Comparison of ENCODE assay signal across 11 cellular contexts in the genomic region with DNA sequence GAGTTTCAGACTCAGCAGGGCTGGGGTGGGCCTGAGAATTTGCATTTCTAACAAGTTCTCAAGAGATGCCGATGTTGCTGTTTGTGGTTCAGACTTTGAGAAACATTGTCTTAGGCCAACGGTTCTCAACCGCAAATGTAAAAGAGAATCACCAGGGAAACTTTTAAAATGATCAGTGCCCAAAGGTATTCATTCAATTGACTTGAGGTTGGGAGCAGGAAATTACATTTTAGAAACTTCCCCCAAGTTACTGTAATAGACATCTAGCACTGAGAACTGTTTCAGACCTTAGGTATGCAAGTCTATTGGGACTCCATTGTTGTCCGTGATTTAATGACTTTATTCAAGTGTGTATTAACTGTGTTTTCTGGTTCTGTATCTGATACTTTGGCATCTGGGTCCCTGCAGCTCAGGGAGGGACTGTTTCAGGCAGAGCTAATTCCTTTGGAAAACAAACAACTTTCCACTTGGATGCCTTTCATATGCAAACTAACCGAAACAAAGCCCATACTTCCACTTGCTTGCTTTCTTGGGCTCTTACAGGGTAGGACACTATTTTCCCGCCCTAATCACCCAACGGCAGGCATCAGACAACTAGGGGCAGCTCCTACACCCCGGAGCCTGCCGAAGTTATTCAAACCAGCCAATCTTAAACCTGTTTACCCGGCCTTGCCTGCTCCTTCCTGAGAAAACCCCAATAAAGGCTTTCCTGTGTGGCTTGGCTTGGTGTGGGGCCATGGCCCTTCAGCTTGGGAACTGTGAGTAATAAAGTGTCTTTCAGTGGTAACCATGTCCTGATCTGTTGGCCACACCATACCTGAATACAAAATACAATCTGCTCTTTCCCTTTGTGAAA.
DNase-seq lines count a peak whose midpoint lies in the region; ATAC-seq and TF ChIP-seq lines count a peak whose summit lies in the region.
"Had no signal": no experiment of that assay in that cellular context is flagged by ENCODE, and none has a peak within 500 bp of the region (broad histone marks: within the 10 kb centered on the region; RNA-seq: fewer than 3 reads in every experiment).

No MANE protein-coding gene starts in this region.

- POLR2A ChIA-PET in activated CD8-positive, alpha-beta T cell treated with anti-CD3 and anti-CD28 coated beads, Interleukin-2, amount 10 ng/mL, durations not matched to agents 7 days and 5 days (lab: Charles Lee) = no interaction called here

- H3K36me3 Mint-ChIP-seq in activated CD8-positive, alpha-beta T cell treated with anti-CD3 and anti-CD28 coated beads, Interleukin-2, amount 10 ng/mL, durations not matched to agents 7 days and 5 days (ENCODE audit: low read depth) = no peaks in the 10 kb centered on the region

- H3K27me3 Mint-ChIP-seq in activated CD8-positive, alpha-beta T cell treated with anti-CD3 and anti-CD28 coated beads, Interleukin-2, amount 10 ng/mL, durations not matched to agents 7 days and 5 days (ENCODE audit: low read depth) = no peaks in the 10 kb centered on the region

- ATAC-seq in HG02943 (IDR thresholded peaks at IDR 0.05; ENCODE audit: low read depth, unreplicated experiment) = peak; percentile 54
- no peak for ATAC-seq in HG03108 (IDR thresholded peaks at IDR 0.05; ENCODE audit: unreplicated experiment)
- no peak for ATAC-seq in activated CD8-positive, alpha-beta T cell treated with anti-CD3 and anti-CD28 coated beads, Interleukin-2, amount 10 ng/mL, durations not matched to agents 7 days and 5 days

- no peaks in the 10 kb centered on the region for H3K9me3 Mint-ChIP-seq in activated CD8-positive, alpha-beta T cell treated with anti-CD3 and anti-CD28 coated beads, Interleukin-2, amount 10 ng/mL, durations not matched to agents 7 days and 5 days (ENCODE audit: insufficient read depth)

- CTCF ChIA-PET in activated CD8-positive, alpha-beta T cell treated with anti-CD3 and anti-CD28 coated beads, Interleukin-2, amount 10 ng/mL, durations not matched to agents 7 days and 5 days (lab: Charles Lee) = interaction anchor here (3.5 kb wide), 1 partner anchor 9 kb away, joined by 12 read pairs; no protein-coding TSS in a partner anchor

- DNase-seq in AG20443 (ENCODE audit: low spot score) = peak; percentile 48
- peak; percentile 13 for DNase-seq in GM19238 (ENCODE audit: insufficient read length, low spot score)
- peak; percentile 7 for DNase-seq in choroid plexus epithelial cell (ENCODE audit: low read depth)
- DNase-seq in NOMO-1 (lab: John Stamatoyannopoulos, UW; ENCODE audit: unreplicated experiment in 2 of 2) = no peak
- no peak for DNase-seq in activated CD8-positive, alpha-beta T cell treated with anti-CD3 and anti-CD28 coated beads, Interleukin-2, amount 10 ng/mL, durations not matched to agents 7 days and 5 days
- no peak for DNase-seq in NCI-H345 treated with DMSO at 0.1 percent for 48 hours (lab: John Stamatoyannopoulos, UW; ENCODE audit: unreplicated experiment)
- DNase-seq: dorsolateral prefrontal cortex; midbrain; stimulated activated CD4-positive, alpha-beta T cell treated with anti-CD3 and anti-CD28 coated beads, Interleukin-2, amount 100 ng/mL, for 48 hours had no signal

- no peak overlapping the region for H3K4me3 ChIP-seq in choroid plexus epithelial cell (ENCODE audit: low read depth, low read length)
- H3K4me3 ChIP-seq: dorsolateral prefrontal cortex had no signal

- no peak for TF ChIP-seq CTCF in choroid plexus epithelial cell (conservative IDR thresholded peaks at IDR 0.05; ENCODE audit: low read depth, low read length)

- peaks cover 12% of the 10 kb centered on the region for H3K4me1 Mint-ChIP-seq in activated CD8-positive, alpha-beta T cell treated with anti-CD3 and anti-CD28 coated beads, Interleukin-2, amount 10 ng/mL, durations not matched to agents 7 days and 5 days (ENCODE audit: low read depth)

- H3K27ac Mint-ChIP-seq in activated CD8-positive, alpha-beta T cell treated with anti-CD3 and anti-CD28 coated beads, Interleukin-2, amount 10 ng/mL, durations not matched to agents 7 days and 5 days = no peak overlapping the region

- no peak overlapping the region for H3K4me3 Mint-ChIP-seq in activated CD8-positive, alpha-beta T cell treated with anti-CD3 and anti-CD28 coated beads, Interleukin-2, amount 10 ng/mL, durations not matched to agents 7 days and 5 days

Comparison
In these comparisons a context has a peak if more than half of its experiments do, and no peak if none do; other contexts are left out.
1. DNase-seq: peak in AG20443 (single experiment), GM19238 (single experiment) and choroid plexus epithelial cell (single experiment); none in NOMO-1 (0 of 2), activated CD8-positive, alpha-beta T cell treated with anti-CD3 and anti-CD28 coated beads, Interleukin-2, amount 10 ng/mL, durations not matched to agents 7 days and 5 days (single experiment) and NCI-H345 treated with DMSO at 0.1 percent for 48 hours (single experiment).